In the genomic region with DNA sequence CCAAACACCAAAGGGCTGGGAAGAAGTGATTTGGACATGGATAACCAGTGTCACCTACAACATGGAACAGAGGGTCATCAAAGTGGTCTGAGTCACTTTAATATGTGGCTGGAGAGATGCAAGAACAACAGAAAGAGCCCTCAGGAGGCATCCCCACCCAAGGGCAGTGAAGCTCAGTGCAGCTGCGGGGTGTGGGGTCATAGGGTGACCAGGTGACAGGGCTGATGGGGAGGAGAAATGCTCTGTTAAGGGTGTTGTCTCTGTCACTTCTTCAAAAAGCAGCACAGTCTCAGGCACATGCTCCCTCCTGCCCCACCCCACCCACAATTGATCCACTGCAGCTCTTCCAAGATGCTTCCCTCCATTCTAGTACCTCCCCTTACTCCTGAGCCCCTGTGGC, we compare ENCODE assay signal across 9 cellular contexts.
"Had no signal": no experiment of that assay in that cellular context is flagged by ENCODE, and none has a peak within 500 bp of the region (broad histone marks: within the 10 kb centered on the region; RNA-seq: fewer than 3 reads in every experiment).

No MANE protein-coding gene starts in this region.

- DNase-seq: GM23248, GOT3, H7, HFFc6, KBM-7 had no signal

- H3K27ac ChIP-seq: GM23248, HL-60 had no signal

- ATAC-seq: HCT116, HepG2 had no signal

- H3K4me3 ChIP-seq: GM23248, HAP-1 had no signal

- H3K36me3 ChIP-seq: HAP-1 had no signal

- H3K4me1 ChIP-seq: HAP-1 had no signal

- H3K9me3 ChIP-seq: HAP-1 had no signal
